In genomic region chr1:180167721-180168467, GRCh38 we compare ENCODE assay signal across 10 cellular contexts. TPM values are rescaled to one million over a fixed set of nuclear protein-coding genes. Genes with fewer than 3 reads are reported as not detected.
A peak's percentile ranks its signal among the peaks of the same experiment; 100 is the strongest.
DNase-seq lines count a peak whose midpoint lies in the region; ATAC-seq, FAIRE-seq and TF ChIP-seq lines count a peak whose summit lies in the region.
"Had no signal": no experiment of that assay in that cellular context is flagged by ENCODE, and none has a peak within 500 bp of the region (broad histone marks: within the 10 kb centered on the region; RNA-seq: fewer than 3 reads in every experiment).

No MANE protein-coding gene starts in this region.

- no peaks in the 10 kb centered on the region for H3K27me3 Mint-ChIP-seq in activated CD4-positive, alpha-beta T cell treated with anti-CD3 and anti-CD28 coated beads, Interleukin-2, amount 10 ng/mL, durations not matched to agents 24 days and 14 days

- no peaks in the 10 kb centered on the region for H3K9me3 Mint-ChIP-seq in activated CD4-positive, alpha-beta T cell treated with anti-CD3 and anti-CD28 coated beads, Interleukin-2, amount 10 ng/mL, durations not matched to agents 24 days and 14 days
- H3K9me3 Mint-ChIP-seq: neural crest cell had no signal

- no peak for TF ChIP-seq POLR2A in adrenal gland (IDR thresholded peaks at IDR 0.05)

- H3K27ac Mint-ChIP-seq in activated CD4-positive, alpha-beta T cell treated with anti-CD3 and anti-CD28 coated beads, Interleukin-2, amount 10 ng/mL, durations not matched to agents 24 days and 14 days = no peak overlapping the region

- peaks cover 7% of the 10 kb centered on the region for H3K4me1 Mint-ChIP-seq in activated CD4-positive, alpha-beta T cell treated with anti-CD3 and anti-CD28 coated beads, Interleukin-2, amount 10 ng/mL, durations not matched to agents 24 days and 14 days
- H3K4me1 Mint-ChIP-seq: neural crest cell had no signal

- TF ChIP-seq CTCF in adrenal gland (IDR thresholded peaks at IDR 0.05) (no peak), kidney (IDR thresholded peaks at IDR 0.05; ENCODE audit: borderline replicate concordance, extremely low read depth, insufficient read depth) (no peak), MM.1S (IDR thresholded peaks at IDR 0.05; ENCODE audit: low read length) (no peak)

- H3K4me1 ChIP-seq in adrenal gland (replicated peaks in 1 of 2) (peaks cover 16 to 26% of the 10 kb centered on the region in 2 donors), kidney (ENCODE audit: control insufficient read depth in 1 of 2, insufficient read depth in 1 of 2, low read depth in 1 of 2, low read length in 2 of 2) (peaks cover 0 to 6% of the 10 kb centered on the region in 2 donors), MM.1S (ENCODE audit: low read length) (no peaks in the 10 kb centered on the region)

- H3K9ac ChIP-seq in kidney (ENCODE audit: low read length in 2 of 2) (peak overlapping the region in 1 of 2 donors; percentile 36), MM.1S (ENCODE audit: low read length) (no peak overlapping the region)

- H3K79me2 ChIP-seq in MM.1S (ENCODE audit: low read length) = no peaks in the 10 kb centered on the region

- H2AFZ ChIP-seq in MM.1S (ENCODE audit: low read length) = no peak overlapping the region

- FAIRE-seq in kidney (lab: Jason Lieb, UNC) = no peak
- FAIRE-seq: endometrium had no signal

- H3K9me2 ChIP-seq in MM.1S (replicated peaks; ENCODE audit: insufficient read depth, low read length) = no peaks in the 10 kb centered on the region

- no peak overlapping the region for H3K4me3 ChIP-seq in adrenal gland
- H3K4me3 ChIP-seq in kidney (ENCODE audit: low read length in 2 of 2) = no peak overlapping the region
- no peak overlapping the region for H3K4me3 ChIP-seq in MM.1S (ENCODE audit: low read length)

- H3K27me3 ChIP-seq in adrenal gland = no peaks in the 10 kb centered on the region
- H3K27me3 ChIP-seq in MM.1S (replicated peaks; ENCODE audit: insufficient read depth, low read length) = no peaks in the 10 kb centered on the region

- no peaks in the 10 kb centered on the region for H4K20me1 ChIP-seq in MM.1S (ENCODE audit: insufficient read depth, low read length)

- no peak overlapping the region for H3K4me3 Mint-ChIP-seq in activated CD4-positive, alpha-beta T cell treated with anti-CD3 and anti-CD28 coated beads, Interleukin-2, amount 10 ng/mL, durations not matched to agents 24 days and 14 days
- H3K4me3 Mint-ChIP-seq: neural crest cell had no signal

- H3K4me2 ChIP-seq in MM.1S (ENCODE audit: low read depth, low read length) = no peak overlapping the region

- H3K27ac ChIP-seq in adrenal gland (peak overlapping the region in 4 of 5 donors; percentile 12 to 83 (median 60)), kidney (ENCODE audit: low read depth in 2 of 2, low read length in 2 of 2) (peak overlapping the region in 1 of 2 donors; percentile 41), MM.1S (ENCODE audit: low read length) (no peak overlapping the region)

- H3F3A ChIP-seq in MM.1S (ENCODE audit: insufficient read depth, low read length) = no peaks in the 10 kb centered on the region

- DNase-seq in activated CD4-positive, alpha-beta T cell treated with anti-CD3 and anti-CD28 coated beads for 48 hours = peak; percentile 17
- DNase-seq in activated CD4-positive, alpha-beta T cell treated with anti-CD3 and anti-CD28 coated beads, Interleukin-2, amount 10 ng/mL, durations not matched to agents 24 days and 14 days = no peak
- peak; percentile 73 to 90 (median 84) for DNase-seq in adrenal gland
- DNase-seq in kidney = peak; percentile 87
- DNase-seq in ureter (ENCODE audit: low spot score) = peak; percentile 88
- no peak for DNase-seq in MM.1S
- no peak for DNase-seq in stimulated activated CD4-positive, alpha-beta T cell treated with anti-CD3 and anti-CD28 coated beads, Interleukin-4, amount 100 ng/mL, for 1 hour

- no peak for ATAC-seq in GM21390 (IDR thresholded peaks at IDR 0.05; ENCODE audit: unreplicated experiment)

- H3K9me3 ChIP-seq in adrenal gland (replicated peaks in 1 of 3) (no peaks in the 10 kb centered on the region), kidney (ENCODE audit: control insufficient read depth in 1 of 2, low read length in 2 of 2) (no peaks in the 10 kb centered on the region), MM.1S (replicated peaks; ENCODE audit: insufficient read depth, low read length) (no peaks in the 10 kb centered on the region)

- intact Hi-C loops in activated CD4-positive, alpha-beta T cell treated with anti-CD3 and anti-CD28 coated beads, Interleukin-2, amount 10 ng/mL, durations not matched to agents 24 days and 14 days (cut with micrococcal nuclease) = no loop called here
- intact Hi-C loops in adrenal gland (cut with DNase I) = no loop called here
- intact Hi-C loops in kidney (cut with DNase I) = no loop called here

- 45 to 68% (median 59%) methylated on average over 4 to 13 of the region's 13 CpGs for WGBS in adrenal gland, 4 donors

- H3K36me3 ChIP-seq in adrenal gland (replicated peaks in 1 of 2) = no peaks in the 10 kb centered on the region
- no peaks in the 10 kb centered on the region for H3K36me3 ChIP-seq in kidney (ENCODE audit: control insufficient read depth in 1 of 2, insufficient read depth in 2 of 2, low read length in 2 of 2)
- H3K36me3 ChIP-seq in MM.1S (replicated peaks; ENCODE audit: insufficient read depth, low read length) = no peaks in the 10 kb centered on the region

- H3K36me3 Mint-ChIP-seq in activated CD4-positive, alpha-beta T cell treated with anti-CD3 and anti-CD28 coated beads, Interleukin-2, amount 10 ng/mL, durations not matched to agents 24 days and 14 days (ENCODE audit: low read depth) = no peaks in the 10 kb centered on the region

RNA-seq across cellular contexts. Expression of gene QSOX1, which starts 13.2 kb away (rescaled TPM):
- total RNA-seq in activated CD4-positive, alpha-beta T cell treated with anti-CD3 and anti-CD28 coated beads, Interleukin-2, amount 10 ng/mL, durations not matched to agents 24 days and 14 days = 54.2 and 56.2 TPM in 2 replicates
- total RNA-seq in adrenal gland = 100 to 1,000 TPM in 7 of 8 donors, 10 to 100 TPM in 1; 60.7 to 234 (median 163) TPM
- polyA plus RNA-seq in adrenal gland = 100 to 1,000 TPM in 1 of 3 donors, 10 to 100 TPM in 2; 45.0 to 113 (median 57.7) TPM
- 111 TPM for total RNA-seq in kidney
- polyA plus RNA-seq in kidney (ENCODE audit: insufficient read depth, low read depth, low replicate concordance) = 94.5 TPM
- 285 TPM for total RNA-seq in ureter

Comparison
In these comparisons a context has a peak if more than half of its experiments do, and no peak if none do; other contexts are left out.
1. DNase-seq: peak in activated CD4-positive, alpha-beta T cell treated with anti-CD3 and anti-CD28 coated beads for 48 hours (single experiment), adrenal gland (7 of 7), kidney (single experiment) and ureter (single experiment); none in activated CD4-positive, alpha-beta T cell treated with anti-CD3 and anti-CD28 coated beads, Interleukin-2, amount 10 ng/mL, durations not matched to agents 24 days and 14 days (single experiment), MM.1S (single experiment) and stimulated activated CD4-positive, alpha-beta T cell treated with anti-CD3 and anti-CD28 coated beads, Interleukin-4, amount 100 ng/mL, for 1 hour (single experiment).